Comparison of ENCODE assay signal across 2 cellular contexts in genomic region chr12:8950702-8951478, GRCh38.
TF ChIP-seq lines count a peak whose summit lies in the region.

No MANE protein-coding gene starts in this region.

TF ChIP-seq in IMR-90, 13 proteins besides CTCF, POLR2A, EP300 and RAD21:
- TF ChIP-seq FOS (IDR thresholded peaks at IDR 0.05; ENCODE audit: low read depth, low read length) (no peak), RCOR1 (IDR thresholded peaks at IDR 0.05; ENCODE audit: insufficient replicate concordance, low read length) (no peak), CEBPB (IDR thresholded peaks at IDR 0.05; ENCODE audit: low read depth, low read length) (no peak), RFX5 (IDR thresholded peaks at IDR 0.05; ENCODE audit: low read depth, low read length) (no peak), CHD1 (IDR thresholded peaks at IDR 0.05; ENCODE audit: low read depth, low read length) (no peak), NFE2L2 (IDR thresholded peaks at IDR 0.05; ENCODE audit: low read depth, low read length) (no peak), MAFK (IDR thresholded peaks at IDR 0.05; ENCODE audit: low read depth, low read length) (no peak), USF2 (IDR thresholded peaks at IDR 0.05; ENCODE audit: low read depth, low read length) (no peak)

TF ChIP-seq in K562, 482 proteins besides CTCF, POLR2A, EP300 and RAD21:
- TF ChIP-seq RBM25 (IDR thresholded peaks at IDR 0.05; ENCODE audit: low read depth, low read length, severe bottlenecking) (peak; percentile 39), SMARCE1 (IDR thresholded peaks at IDR 0.05) (no peak), TFAP4 (CRISPR knock-in tag; IDR thresholded peaks at IDR 0.05; ENCODE audit: borderline replicate concordance) (peak; percentile 25; the same call in 1 of the 2 replicates), TAL1 (IDR thresholded peaks at IDR 0.05) (no peak), ZBTB34 (CRISPR knock-in tag; IDR thresholded peaks at IDR 0.05) (no peak), TCF15 (CRISPR knock-in tag; IDR thresholded peaks at IDR 0.05) (no peak), ZNF121 (CRISPR knock-in tag; conservative IDR thresholded peaks at IDR 0.05) (peak; percentile 88), THAP12 (CRISPR knock-in tag; IDR thresholded peaks at IDR 0.05) (no peak), MTA1 (IDR thresholded peaks at IDR 0.05; ENCODE audit: borderline replicate concordance) (no peak), BCOR (IDR thresholded peaks at IDR 0.05) (0 out of 2 replicates have a peak, but pooled peaks have one; percentile 28), CREB3L1 (IDR thresholded peaks at IDR 0.05; ENCODE audit: borderline replicate concordance, low read depth) (no peak)
TF ChIP-seq in K562: peak in this region for 4.
